Comparison of ENCODE assay signal across 30 cellular contexts in genomic region chr13:77262198-77262597, GRCh38.
"Had no signal": no experiment of that assay in that cellular context is flagged by ENCODE, and none has a peak within 500 bp of the region (broad histone marks: within the 10 kb centered on the region; RNA-seq: fewer than 3 reads in every experiment).

No MANE protein-coding gene starts in this region.

- DNase-seq: activated CD4-positive, alpha-beta memory T cell treated with anti-CD3 and anti-CD28 coated beads for 36 hours; activated CD4-positive, alpha-beta T cell treated with anti-CD3 and anti-CD28 coated beads for 36 hours; activated CD4-positive, alpha-beta T cell treated with anti-CD3 and anti-CD28 coated beads, Interleukin-2, amount 10 ng/mL, durations not matched to agents 24 days and 14 days; activated CD4-positive, CD25-positive, alpha-beta regulatory T cell; activated CD4-positive, CD25-positive, alpha-beta regulatory T cell treated with anti-CD3 and anti-CD28 coated beads, Interleukin-2, amount 50 U/mL, for 72 hours; activated CD8-positive, alpha-beta memory T cell treated with anti-CD3 and anti-CD28 coated beads, Interleukin-2, amount 10 ng/mL, durations not matched to agents 7 days and 5 days; activated CD8-positive, alpha-beta memory T cell treated with anti-CD3 and anti-CD28 coated beads, Interleukin-2, amount 50 U/mL, for 48 hours; activated CD8-positive, alpha-beta T cell treated with anti-CD3 and anti-CD28 coated beads, Interleukin-2, amount 10 ng/mL, durations not matched to agents 7 days and 5 days; activated gamma-delta T cell; activated naive CD4-positive, alpha-beta T cell; activated naive CD4-positive, alpha-beta T cell treated with anti-CD3 and anti-CD28 coated beads, Interleukin-2, amount 10 ng/mL, durations not matched to agents 7 days and 5 days; activated naive CD8-positive, alpha-beta T cell treated with anti-CD3 and anti-CD28 coated beads, Interleukin-2, amount 10 ng/mL, durations not matched to agents 7 days and 5 days; activated T-cell treated with anti-CD3 and anti-CD28 coated beads for 4 hours; activated T-cell treated with anti-CD3 and anti-CD28 coated beads, Interleukin-2, amount 50 U/mL, for 24 hours; activated T-cell treated with anti-CD3 and anti-CD28 coated beads, Interleukin-2, amount 50 U/mL, for 72 hours; central memory CD4-positive, alpha-beta T cell; cerebellar nuclear complex; colonic mucosa; effector CD8-positive, alpha-beta T cell; endodermal cell; foreskin fibroblast; heart right ventricle; T-helper 2 cell had no signal

- H3K4me1 ChIP-seq: ascending aorta, breast epithelium, colonic mucosa, gastroesophageal sphincter, heart right ventricle had no signal

- H2AFZ ChIP-seq: hepatocyte had no signal

- H3K9me3 ChIP-seq: ascending aorta, breast epithelium, colonic mucosa, heart right ventricle had no signal

- H3K27ac ChIP-seq: ascending aorta, breast epithelium, cardiac muscle cell, colonic mucosa, gastroesophageal sphincter, heart right ventricle, hepatocyte had no signal

- H3K36me3 ChIP-seq: breast epithelium, colonic mucosa had no signal

- H3K27me3 ChIP-seq: ascending aorta, breast epithelium, cardiac muscle cell, colonic mucosa, gastroesophageal sphincter, heart right ventricle, hepatocyte had no signal

- H3K4me3 ChIP-seq: ascending aorta, breast epithelium, cardiac muscle cell, colonic mucosa, gastroesophageal sphincter, heart right ventricle, hepatocyte had no signal

- H3K79me2 ChIP-seq: hepatocyte had no signal

- ATAC-seq: activated CD4-positive, alpha-beta T cell treated with anti-CD3 and anti-CD28 coated beads for 36 hours; activated CD8-positive, alpha-beta memory T cell treated with anti-CD3 and anti-CD28 coated beads, Interleukin-2, amount 10 ng/mL, durations not matched to agents 7 days and 5 days; activated CD8-positive, alpha-beta T cell treated with anti-CD3 and anti-CD28 coated beads, Interleukin-2, amount 10 ng/mL, durations not matched to agents 7 days and 5 days; activated naive CD4-positive, alpha-beta T cell treated with anti-CD3 and anti-CD28 coated beads, Interleukin-2, amount 50 U/mL, for 72 hours; activated T-cell treated with anti-CD3 and anti-CD28 coated beads, Interleukin-2, amount 50 U/mL, for 72 hours; esophagus mucosa; gastroesophageal sphincter; heart right ventricle had no signal

- H3K4me2 ChIP-seq: hepatocyte had no signal
